ENCODE assay signal across 8 cellular contexts in genomic region chr12:76878899-76879709, GRCh38. TPM values are rescaled to one million over a fixed set of nuclear protein-coding genes. Genes with fewer than 3 reads are reported as not detected.
DNase-seq lines count a peak whose midpoint lies in the region; ATAC-seq and TF ChIP-seq lines count a peak whose summit lies in the region.

CSRP2 (minus strand) TSS chr12:76879019; CDS start chr12:76866260, 12,759 bp downstream.

- POLR2A ChIA-PET in AG04449 (lab: Yijun Ruan, JAX): interaction anchor here (0.5 to 1.8 kb wide), 7 partner anchors 9 to 117 kb away, joined by 3 to 24 read pairs (median 6); no protein-coding TSS in a partner anchor

- H3K4me3 ChIP-seq in AG04449 (ENCODE audit: low read depth, low read length) (peak within 1 kb of the TSS; percentile 80), choroid plexus epithelial cell (ENCODE audit: low read depth, low read length) (peak within 1 kb of the TSS; percentile 76), kidney epithelial cell (ENCODE audit: low read depth, low read length) (peak within 1 kb of the TSS; percentile 88)

- CTCF ChIA-PET in AG04449 (lab: Yijun Ruan, JAX): interaction anchor here (1.2 to 4.1 kb wide), 4 partner anchors 11 to 13 kb away, joined by 3 to 10 read pairs (median 4); no protein-coding TSS in a partner anchor

- TF ChIP-seq CTCF in AG04449 (IDR thresholded peaks at IDR 0.05; ENCODE audit: insufficient read depth, low read length, missing control alignments) (peak; percentile 20), choroid plexus epithelial cell (conservative IDR thresholded peaks at IDR 0.05; ENCODE audit: low read depth, low read length) (peak; percentile 51), kidney epithelial cell (IDR thresholded peaks at IDR 0.05; ENCODE audit: insufficient read depth, low read length, poor library complexity, severe bottlenecking) (peak; percentile 38)

- no peaks in the 10 kb centered on the region for H3K36me3 ChIP-seq in kidney epithelial cell (ENCODE audit: control insufficient read depth, insufficient read depth, low read length)

- ATAC-seq in GM18870 (IDR thresholded peaks at IDR 0.05; ENCODE audit: unreplicated experiment) (peak; percentile 51), HG03103 (IDR thresholded peaks at IDR 0.05; ENCODE audit: low read depth, unreplicated experiment) (peak; percentile 92)
- peak; percentile 75 to 84 for ATAC-seq in activated CD4-positive, CD25-positive, alpha-beta regulatory T cell treated with anti-CD3 and anti-CD28 coated beads, Interleukin-2, amount 50 U/mL, for 24 hours

- no peaks in the 10 kb centered on the region for H3K27me3 ChIP-seq in kidney epithelial cell (ENCODE audit: control insufficient read depth, insufficient read depth, low read length)

- DNase-seq in AG04449 (ENCODE audit: low read depth, low spot score) (no peak), NCI-H2227 treated with DMSO at 0.1 percent for 48 hours (lab: John Stamatoyannopoulos, UW) (peak; percentile 94), choroid plexus epithelial cell (ENCODE audit: low read depth) (peak; percentile 74), kidney epithelial cell (ENCODE audit: low read depth) (peak; percentile 43)
- DNase-seq in stimulated activated CD4-positive, alpha-beta T cell treated with anti-CD3 and anti-CD28 coated beads, Interleukin-15, amount 100 ng/mL, for 24 hours: peak; percentile 86

RNA-seq across cellular contexts. Expression of gene CSRP2, which starts in this region (rescaled TPM):
- 37.6 and 52.9 TPM in 2 replicates for total RNA-seq in kidney epithelial cell
